8 cellular contexts compared by ENCODE assay signal in genomic region chr10:125629758-125630376, GRCh38. TPM values are rescaled to one million over a fixed set of nuclear protein-coding genes. Genes with fewer than 3 reads are reported as not detected.
DNase-seq lines count a peak whose midpoint lies in the region; ATAC-seq, FAIRE-seq and TF ChIP-seq lines count a peak whose summit lies in the region.

No MANE protein-coding gene starts in this region.

- H3K27me3 Mint-ChIP-seq in nephron (ENCODE audit: low read depth), result peaks cover 17% of the 10 kb centered on the region

- CTCF ChIA-PET in AG04449 (lab: Yijun Ruan, JAX), result interaction anchor here (0.7 to 1.4 kb wide), 3 partner anchors 9 to 637 kb away, joined by 3 to 5 read pairs (median 4); no protein-coding TSS in a partner anchor
- CTCF ChIA-PET in K562 (lab: Yijun Ruan, JAX; ENCODE audit: low intra/inter-chr PET ratio), result no interaction called here

- H3K4me1 ChIP-seq in K562 (replicated peaks in 1 of 2; ENCODE audit: control insufficient read depth in 2 of 2, insufficient read depth in 2 of 2, low read length in 2 of 2), result no peaks in the 10 kb centered on the region

- TF ChIP-seq CTCF in AG04449 (IDR thresholded peaks at IDR 0.05; ENCODE audit: insufficient read depth, low read length, missing control alignments), result peak; percentile 24
- TF ChIP-seq CTCF in K562 (IDR thresholded peaks at IDR 0.05 in 2 of 3, conservative IDR thresholded peaks at IDR 0.05 in 1 of 3; ENCODE audit: insufficient read depth in 2 of 3, low read depth in 1 of 3, low read length in 3 of 3), result peak; percentile 44 to 57 (median 54); a peak in 4 of 6 replicates
- TF ChIP-seq CTCF in nephron (IDR thresholded peaks at IDR 0.05; ENCODE audit: unreplicated experiment in 3 of 3), result peak; percentile 54 to 71 (median 61)

- no peak for TF ChIP-seq EP300 in K562 (IDR thresholded peaks at IDR 0.05; ENCODE audit: low read length)

- H3K79me2 ChIP-seq in K562 (ENCODE audit: control insufficient read depth, insufficient read depth, low read length), result no peaks in the 10 kb centered on the region

- ATAC-seq in GM18861 (IDR thresholded peaks at IDR 0.05; ENCODE audit: unreplicated experiment) (peak; percentile 74), K562 (peak; percentile 95)
- no peak for ATAC-seq in stimulated activated effector memory CD8-positive, alpha-beta T cell treated with anti-CD3 and anti-CD28 coated beads, Interleukin-12 subunit alpha, Interleukin-12 subunit beta, amount 100 ng/mL, for 72 hours

- no peak overlapping the region for H3K4me3 Mint-ChIP-seq in nephron
- no peak overlapping the region for H3K4me3 Mint-ChIP-seq in stimulated activated effector memory CD8-positive, alpha-beta T cell treated with anti-CD3 and anti-CD28 coated beads, Interleukin-12 subunit alpha, Interleukin-12 subunit beta, amount 100 ng/mL, for 72 hours

- H3K9me3 ChIP-seq in K562 (replicated peaks; ENCODE audit: control insufficient read depth, insufficient read depth, low read depth, low read length), result no peaks in the 10 kb centered on the region

- no peaks in the 10 kb centered on the region for H3K36me3 ChIP-seq in K562 (ENCODE audit: control insufficient read depth, insufficient read depth, low read length)

- peak; percentile 55 to 78 for TF ChIP-seq RAD21 in K562 (CRISPR knock-in tag; conservative IDR thresholded peaks at IDR 0.05 in 1 of 2, IDR thresholded peaks at IDR 0.05 in 1 of 2)

- DNase-seq in AG04449 (ENCODE audit: low read depth, low spot score), result no peak
- peak; percentile 63 for DNase-seq in NCI-H1105 treated with DMSO at 0.1 percent for 48 hours (lab: John Stamatoyannopoulos, UW)
- peak; percentile 38 to 50 (median 46) for DNase-seq in K562 (ENCODE audit: extremely low read depth in 1 of 4, low spot score in 3 of 4)
- DNase-seq in mesenteric fat pad (ENCODE audit: low spot score), result no peak
- no peak for DNase-seq in effector CD4-positive, alpha-beta T cell
- no peak for DNase-seq in stimulated activated effector memory CD8-positive, alpha-beta T cell treated with anti-CD3 and anti-CD28 coated beads, Interleukin-12 subunit alpha, Interleukin-12 subunit beta, amount 100 ng/mL, for 72 hours (ENCODE audit: low spot score in 2 of 2)

- no peak for TF ChIP-seq POLR2A in K562 (conservative IDR thresholded peaks at IDR 0.05)

- no peak overlapping the region for H3K27ac Mint-ChIP-seq in nephron
- H3K27ac Mint-ChIP-seq in stimulated activated effector memory CD8-positive, alpha-beta T cell treated with anti-CD3 and anti-CD28 coated beads, Interleukin-12 subunit alpha, Interleukin-12 subunit beta, amount 100 ng/mL, for 72 hours, result no peak overlapping the region

- H3K4me1 Mint-ChIP-seq in nephron, result peaks cover 18% of the 10 kb centered on the region
- no peaks in the 10 kb centered on the region for H3K4me1 Mint-ChIP-seq in stimulated activated effector memory CD8-positive, alpha-beta T cell treated with anti-CD3 and anti-CD28 coated beads, Interleukin-12 subunit alpha, Interleukin-12 subunit beta, amount 100 ng/mL, for 72 hours

- no peaks in the 10 kb centered on the region for H3K36me3 Mint-ChIP-seq in nephron (ENCODE audit: low read depth)
- H3K36me3 Mint-ChIP-seq in stimulated activated effector memory CD8-positive, alpha-beta T cell treated with anti-CD3 and anti-CD28 coated beads, Interleukin-12 subunit alpha, Interleukin-12 subunit beta, amount 100 ng/mL, for 72 hours, result no peaks in the 10 kb centered on the region

- peaks cover 13 to 46% of the 10 kb centered on the region in 2 experiments; a peak in 4 of 5 replicates for H3K27me3 ChIP-seq in K562 (ENCODE audit: control insufficient read depth in 2 of 2, insufficient read depth in 2 of 2, low read length in 2 of 2)

- POLR2A ChIA-PET in AG04449 (lab: Yijun Ruan, JAX), result no interaction called here
- POLR2A ChIA-PET in K562 (lab: Yijun Ruan, JAX), result no interaction called here

- FAIRE-seq in K562 (lab: Jason Lieb, UNC), result peak; percentile 72

- peaks cover 8% of the 10 kb centered on the region for H3K9me3 Mint-ChIP-seq in nephron
- no peaks in the 10 kb centered on the region for H3K9me3 Mint-ChIP-seq in stimulated activated effector memory CD8-positive, alpha-beta T cell treated with anti-CD3 and anti-CD28 coated beads, Interleukin-12 subunit alpha, Interleukin-12 subunit beta, amount 100 ng/mL, for 72 hours

- no peak overlapping the region for H3K27ac ChIP-seq in K562 (ENCODE audit: extremely low read depth, low read depth, low read length)

- no peaks in the 10 kb centered on the region for H3K9me1 ChIP-seq in K562 (ENCODE audit: control insufficient read depth, insufficient read depth, low read length)

- H3K4me2 ChIP-seq in K562 (ENCODE audit: insufficient read depth, low read length), result no peak overlapping the region

- H3K9ac ChIP-seq in K562 (ENCODE audit: insufficient read depth in 1 of 2, low read depth in 2 of 2, low read length in 2 of 2), result no peak overlapping the region

- H3K4me3 ChIP-seq in AG04449 (ENCODE audit: low read depth, low read length), result no peak overlapping the region
- H3K4me3 ChIP-seq in K562, result no peak overlapping the region

- BruUV-seq in K562 (replicated peaks; lab: Mats Ljungman, UMichigan), result no TSS peak

- in situ Hi-C loops in K562 (cut with MboI), result no loop called here

- H4K20me1 ChIP-seq in K562 (replicated peaks; ENCODE audit: control insufficient read depth, insufficient read depth, low read length), result no peaks in the 10 kb centered on the region

- intact Hi-C loops in K562 (cut with micrococcal nuclease), result loop anchor here (2.0 to 10.0 kb wide), 2 partner anchors 71 to 585 kb away; no protein-coding TSS in a partner anchor

- WGBS in K562 (ENCODE audit: insufficient coverage, low coverage, missing lambda C conversion rate), result 0% methylated on average over 3 of the region's 3 CpGs

- no peak overlapping the region for H2AFZ ChIP-seq in K562 (ENCODE audit: low read depth, low read length)

TF ChIP-seq in K562, 482 proteins besides CTCF, POLR2A, EP300 and RAD21:
- no peak for TF ChIP-seq TBP (optimal IDR thresholded peaks at IDR 0.05; ENCODE audit: low read depth, low read length)
- 0 out of 2 replicates have a peak, but pooled peaks have one; percentile 15 for TF ChIP-seq ZNF384 (IDR thresholded peaks at IDR 0.05; ENCODE audit: low read depth, low read length)
- TF ChIP-seq FOXJ2 (tag; IDR thresholded peaks at IDR 0.05), result no peak
- TF ChIP-seq TEAD2 (tag; IDR thresholded peaks at IDR 0.05), result no peak
- TF ChIP-seq ZNF778 (CRISPR knock-in tag; IDR thresholded peaks at IDR 0.05), result no peak
- TF ChIP-seq MAFF (IDR thresholded peaks at IDR 0.05; ENCODE audit: low read length), result no peak
- TF ChIP-seq MYC (IDR thresholded peaks at IDR 0.05; ENCODE audit: low read depth, low read length), result no peak
- no peak for TF ChIP-seq MYC (CRISPR knock-in tag; IDR thresholded peaks at IDR 0.05; ENCODE audit: borderline replicate concordance, low read depth)
- peak; percentile 47 for TF ChIP-seq SMC3 (conservative IDR thresholded peaks at IDR 0.05; ENCODE audit: insufficient read depth, low read depth, low read length)
- TF ChIP-seq, protein P1, sequence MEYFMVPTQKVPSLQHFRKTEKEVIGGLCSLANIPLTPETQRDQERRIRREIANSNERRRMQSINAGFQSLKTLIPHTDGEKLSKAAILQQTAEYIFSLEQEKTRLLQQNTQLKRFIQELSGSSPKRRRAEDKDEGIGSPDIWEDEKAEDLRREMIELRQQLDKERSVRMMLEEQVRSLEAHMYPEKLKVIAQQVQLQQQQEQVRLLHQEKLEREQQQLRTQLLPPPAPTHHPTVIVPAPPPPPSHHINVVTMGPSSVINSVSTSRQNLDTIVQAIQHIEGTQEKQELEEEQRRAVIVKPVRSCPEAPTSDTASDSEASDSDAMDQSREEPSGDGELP (CRISPR knock-in tag; IDR thresholded peaks at IDR 0.05; ENCODE audit: borderline replicate concordance), result no peak
- TF ChIP-seq, protein P2, sequence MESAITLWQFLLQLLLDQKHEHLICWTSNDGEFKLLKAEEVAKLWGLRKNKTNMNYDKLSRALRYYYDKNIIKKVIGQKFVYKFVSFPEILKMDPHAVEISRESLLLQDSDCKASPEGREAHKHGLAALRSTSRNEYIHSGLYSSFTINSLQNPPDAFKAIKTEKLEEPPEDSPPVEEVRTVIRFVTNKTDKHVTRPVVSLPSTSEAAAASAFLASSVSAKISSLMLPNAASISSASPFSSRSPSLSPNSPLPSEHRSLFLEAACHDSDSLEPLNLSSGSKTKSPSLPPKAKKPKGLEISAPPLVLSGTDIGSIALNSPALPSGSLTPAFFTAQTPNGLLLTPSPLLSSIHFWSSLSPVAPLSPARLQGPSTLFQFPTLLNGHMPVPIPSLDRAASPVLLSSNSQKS (CRISPR knock-in tag; IDR thresholded peaks at IDR 0.05), result no peak

RNA-seq across cellular contexts. Expression of gene TEX36, which starts 53.1 kb away (rescaled TPM):
- not detected in 2 replicates for total RNA-seq in K562 (2011; cell fraction: chromatin; rRNA removed; ENCODE audit: low replicate concordance)
- not detected in 2 replicates for total RNA-seq in K562 (2011; cell fraction: nucleolus; rRNA removed)
- total RNA-seq in K562 (2011; cell fraction: nucleoplasm; rRNA removed), result not detected in 2 replicates
- total RNA-seq in K562 (2014; rRNA removed) (not detected in 2 replicates), K562 (2014; rRNA removed; fragmentation: Illumina TruSeq; extraction: Trizol) (not detected in 2 replicates), K562 (2015; rRNA removed; fragmentation: Illumina TruSeq; extraction: Trizol) (not detected in 2 replicates), K562 (2021) (not detected in 2 replicates), mesenteric fat pad (not detected)
- polyA plus RNA-seq in K562 (2011; rRNA removed) (not detected in 2 replicates), K562 (2014; fragmentation: Illumina TruSeq; extraction: Trizol) (0.15 TPM in 1 of 2 replicates, not detected in the other), K562 (2014; fragmentation: Nextera tagmentation; extraction: Ambion mirVana) (under 1 TPM in 1 of 2 experiments, not detected in 1; 0.10 TPM), K562 (2014; rRNA removed) (0.82 TPM in 1 of 2 replicates, not detected in the other)
- not detected in 2 replicates for polyA plus RNA-seq in K562 (2011; cell fraction: cytosol; rRNA removed)
- polyA plus RNA-seq in K562 (2011; cell fraction: nucleus; rRNA removed), result not detected in 2 replicates
- polyA plus RNA-seq in K562 (2012), result 0.09 TPM in 1 of 2 replicates, not detected in the other
- not detected in 2 replicates for polyA minus RNA-seq in K562 (2011; rRNA and poly(A)+ RNA removed)
- not detected in 2 replicates for polyA minus RNA-seq in K562 (2011; cell fraction: cytosol; rRNA and poly(A)+ RNA removed)
- not detected in 2 replicates for polyA minus RNA-seq in K562 (2011; cell fraction: nucleus; rRNA and poly(A)+ RNA removed)

Comparison
In these comparisons a context has a peak if more than half of its experiments do, and no peak if none do; other contexts are left out.
1. DNase-seq: peak in NCI-H1105 treated with DMSO at 0.1 percent for 48 hours (single experiment) and K562 (4 of 4); none in AG04449 (single experiment), mesenteric fat pad (single experiment), effector CD4-positive, alpha-beta T cell (single experiment) and stimulated activated effector memory CD8-positive, alpha-beta T cell treated with anti-CD3 and anti-CD28 coated beads, Interleukin-12 subunit alpha, Interleukin-12 subunit beta, amount 100 ng/mL, for 72 hours (0 of 2).
2. Peak in every context shown above with its lines, with median percentiles within 50 percentile points of each other: CTCF ChIP-seq.